ENCODE assay signal across 36 cellular contexts in the genomic region with DNA sequence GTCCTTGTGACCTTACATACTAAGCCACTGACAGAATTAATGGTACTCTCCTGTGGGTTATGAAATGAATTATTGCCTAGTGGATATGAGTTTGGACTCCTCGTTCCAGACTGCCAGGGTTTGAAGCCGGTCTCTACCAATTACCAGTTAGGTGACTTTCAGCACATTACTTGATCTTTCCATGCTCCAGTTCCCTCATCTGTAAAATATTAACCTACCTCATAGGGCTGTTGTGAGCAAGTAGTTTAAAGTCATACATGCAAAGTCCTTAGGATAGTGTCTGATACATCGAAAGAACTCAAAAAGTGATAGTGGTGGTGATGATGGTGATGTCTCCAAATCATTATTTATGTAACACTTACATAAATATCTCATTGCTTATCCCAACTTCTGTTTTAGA.
"Had no signal": no experiment of that assay in that cellular context is flagged by ENCODE, and none has a peak within 500 bp of the region (broad histone marks: within the 10 kb centered on the region; RNA-seq: fewer than 3 reads in every experiment).

No MANE protein-coding gene starts in this region.

- H3K27me3 ChIP-seq: brain microvascular endothelial cell, Peyer's patch had no signal

- H3K4me3 Mint-ChIP-seq: activated CD4-positive, alpha-beta memory T cell treated with anti-CD3 and anti-CD28 coated beads, Interleukin-2, amount 10 ng/mL, durations not matched to agents 7 days and 5 days; activated CD8-positive, alpha-beta memory T cell treated with anti-CD3 and anti-CD28 coated beads, Interleukin-2, amount 10 ng/mL, durations not matched to agents 7 days and 5 days; activated naive CD4-positive, alpha-beta T cell treated with anti-CD3 and anti-CD28 coated beads, Interleukin-2, amount 10 ng/mL, durations not matched to agents 7 days and 5 days; activated naive CD8-positive, alpha-beta T cell; activated naive CD8-positive, alpha-beta T cell treated with anti-CD3 and anti-CD28 coated beads, Interleukin-2, amount 50 U/mL, for 24 hours; T-cell; T-helper 17 cell had no signal

- H3K9me3 ChIP-seq: Peyer's patch had no signal

- H3K4me1 ChIP-seq: Peyer's patch had no signal

- H3K27ac Mint-ChIP-seq: activated CD4-positive, alpha-beta memory T cell treated with anti-CD3 and anti-CD28 coated beads, Interleukin-2, amount 10 ng/mL, durations not matched to agents 7 days and 5 days; activated CD8-positive, alpha-beta memory T cell treated with anti-CD3 and anti-CD28 coated beads, Interleukin-2, amount 10 ng/mL, durations not matched to agents 7 days and 5 days; activated naive CD4-positive, alpha-beta T cell treated with anti-CD3 and anti-CD28 coated beads, Interleukin-2, amount 10 ng/mL, durations not matched to agents 7 days and 5 days; activated naive CD8-positive, alpha-beta T cell; activated naive CD8-positive, alpha-beta T cell treated with anti-CD3 and anti-CD28 coated beads, Interleukin-2, amount 50 U/mL, for 24 hours; T-cell; T-helper 17 cell had no signal

- H3K36me3 ChIP-seq: brain microvascular endothelial cell, Peyer's patch, WERI-Rb-1 had no signal

- H3K4me3 ChIP-seq: K562, Peyer's patch had no signal

- H3K27ac ChIP-seq: brain microvascular endothelial cell, Peyer's patch, RWPE1, WERI-Rb-1 had no signal

- H3K27me3 Mint-ChIP-seq: activated CD4-positive, alpha-beta memory T cell treated with anti-CD3 and anti-CD28 coated beads, Interleukin-2, amount 10 ng/mL, durations not matched to agents 7 days and 5 days; activated CD8-positive, alpha-beta memory T cell treated with anti-CD3 and anti-CD28 coated beads, Interleukin-2, amount 10 ng/mL, durations not matched to agents 7 days and 5 days; activated naive CD4-positive, alpha-beta T cell treated with anti-CD3 and anti-CD28 coated beads, Interleukin-2, amount 10 ng/mL, durations not matched to agents 7 days and 5 days; activated naive CD8-positive, alpha-beta T cell; activated naive CD8-positive, alpha-beta T cell treated with anti-CD3 and anti-CD28 coated beads, Interleukin-2, amount 50 U/mL, for 24 hours; T-cell; T-helper 17 cell had no signal

- H3K4me1 Mint-ChIP-seq: activated CD4-positive, alpha-beta memory T cell treated with anti-CD3 and anti-CD28 coated beads, Interleukin-2, amount 10 ng/mL, durations not matched to agents 7 days and 5 days; activated CD8-positive, alpha-beta memory T cell treated with anti-CD3 and anti-CD28 coated beads, Interleukin-2, amount 10 ng/mL, durations not matched to agents 7 days and 5 days; activated naive CD4-positive, alpha-beta T cell treated with anti-CD3 and anti-CD28 coated beads, Interleukin-2, amount 10 ng/mL, durations not matched to agents 7 days and 5 days; activated naive CD8-positive, alpha-beta T cell treated with anti-CD3 and anti-CD28 coated beads, Interleukin-2, amount 50 U/mL, for 24 hours; T-cell; T-helper 17 cell had no signal

- DNase-seq: activated CD4-positive, alpha-beta memory T cell treated with anti-CD3 and anti-CD28 coated beads, Interleukin-2, amount 10 ng/mL, durations not matched to agents 7 days and 5 days; activated CD4-positive, alpha-beta T cell treated with anti-CD3 and anti-CD28 coated beads for 1 hour; activated CD4-positive, alpha-beta T cell treated with anti-CD3 and anti-CD28 coated beads for 48 hours; activated CD4-positive, CD25-positive, alpha-beta regulatory T cell; activated CD8-positive, alpha-beta memory T cell treated with anti-CD3 and anti-CD28 coated beads for 24 hours; activated CD8-positive, alpha-beta memory T cell treated with anti-CD3 and anti-CD28 coated beads, Interleukin-2, amount 10 ng/mL, durations not matched to agents 7 days and 5 days; activated CD8-positive, alpha-beta memory T cell treated with anti-CD3 and anti-CD28 coated beads, Interleukin-2, amount 50 U/mL, for 48 hours; activated effector memory CD4-positive, alpha-beta T cell treated with Interleukin-2 at 50 U/mL for 16 hours; activated naive CD4-positive, alpha-beta T cell treated with anti-CD3 and anti-CD28 coated beads, Interleukin-2, amount 10 ng/mL, durations not matched to agents 7 days and 5 days; activated naive CD8-positive, alpha-beta T cell treated with anti-CD3 and anti-CD28 coated beads, Interleukin-2, amount 50 U/mL, for 24 hours; activated T-cell treated with anti-CD3 and anti-CD28 coated beads, Interleukin-2, amount 50 U/mL, for 48 hours; anterior cingulate cortex; brain microvascular endothelial cell; central memory CD4-positive, alpha-beta T cell; NCI-H1092 treated with DMSO at 0.1 percent for 48 hours; NCI-H1417; NCI-H146; NCI-H187; NCI-H2029 treated with DMSO at 0.1 percent for 48 hours; NCI-H2107; NCI-H2171; NCI-H510A; NCI-H526 treated with DMSO at 0.1 percent for 48 hours; NCI-H774; NK-92 treated with Interleukin-12 subunit alpha and Interleukin-12 subunit beta, amount 100 ng/mL, for 24 hours; PC-3; Peyer's patch; SIG-M5; T-cell; T-helper 17 cell; WERI-Rb-1 had no signal

- H3K36me3 Mint-ChIP-seq: activated CD8-positive, alpha-beta memory T cell treated with anti-CD3 and anti-CD28 coated beads, Interleukin-2, amount 10 ng/mL, durations not matched to agents 7 days and 5 days; activated naive CD4-positive, alpha-beta T cell treated with anti-CD3 and anti-CD28 coated beads, Interleukin-2, amount 10 ng/mL, durations not matched to agents 7 days and 5 days; activated naive CD8-positive, alpha-beta T cell; T-cell had no signal

- FAIRE-seq: K562 had no signal

- H3K9me3 Mint-ChIP-seq: activated naive CD4-positive, alpha-beta T cell treated with anti-CD3 and anti-CD28 coated beads, Interleukin-2, amount 10 ng/mL, durations not matched to agents 7 days and 5 days had no signal

- ATAC-seq: activated CD8-positive, alpha-beta memory T cell treated with anti-CD3 and anti-CD28 coated beads, Interleukin-2, amount 10 ng/mL, durations not matched to agents 7 days and 5 days; activated naive CD8-positive, alpha-beta T cell treated with anti-CD3 and anti-CD28 coated beads, Interleukin-2, amount 50 U/mL, for 24 hours; K562; PC-3; Right ventricle myocardium inferior; SK-N-SH treated with all-trans-retinoic acid at 6 μM for 48 hours; T-cell; T-helper 17 cell had no signal
